Comparison of ENCODE assay signal across 8 cellular contexts in genomic region chr3:9791790-9792404, GRCh38. TPM values are rescaled to one million over a fixed set of nuclear protein-coding genes. Genes with fewer than 3 reads are reported as not detected.
DNase-seq lines count a peak whose midpoint lies in the region; ATAC-seq and TF ChIP-seq lines count a peak whose summit lies in the region.

No MANE protein-coding gene starts in this region.

- H3K4me1 ChIP-seq in testis = peaks cover 8% of the 10 kb centered on the region

- no peak for TF ChIP-seq CTCF in testis (IDR thresholded peaks at IDR 0.05)

- H3K4me3 ChIP-seq in testis = peak overlapping the region; percentile 82 to 96

- H3K36me3 ChIP-seq in testis (ENCODE audit: low read depth, missing control alignments) = no peaks in the 10 kb centered on the region

- 13 to 42% methylated on average over 5 to 14 of the region's 14 CpGs for WGBS in testis, 2 donors

- peaks cover 45% of the 10 kb centered on the region for H3K4me1 Mint-ChIP-seq in T-helper 1 cell treated with Interleukin-12 subunit alpha and Interleukin-12 subunit beta and Interleukin-4 antibody, amounts not matched to agents 30 μg/mL and 1 μg/mL, for 36 hours (ENCODE audit: low read depth)
- H3K4me1 Mint-ChIP-seq in activated naive CD8-positive, alpha-beta T cell treated with anti-CD3 and anti-CD28 coated beads, Interleukin-2, amount 50 U/mL, for 24 hours = peaks cover 74% of the 10 kb centered on the region

- H3K27ac ChIP-seq in layer of hippocampus (ENCODE audit: low read depth, low read length) = peak overlapping the region; percentile 99
- peak overlapping the region; percentile 94 for H3K27ac ChIP-seq in testis

- H3K36me3 Mint-ChIP-seq in T-helper 1 cell treated with Interleukin-12 subunit alpha and Interleukin-12 subunit beta and Interleukin-4 antibody, amounts not matched to agents 30 μg/mL and 1 μg/mL, for 36 hours (ENCODE audit: low read depth) = peaks cover 50% of the 10 kb centered on the region
- peaks cover 55% of the 10 kb centered on the region for H3K36me3 Mint-ChIP-seq in activated naive CD8-positive, alpha-beta T cell treated with anti-CD3 and anti-CD28 coated beads, Interleukin-2, amount 50 U/mL, for 24 hours (ENCODE audit: low read depth)

- H3K9me3 ChIP-seq in testis = no peaks in the 10 kb centered on the region

- ATAC-seq in activated naive CD8-positive, alpha-beta T cell treated with anti-CD3 and anti-CD28 coated beads, Interleukin-2, amount 50 U/mL, for 24 hours = no peak

- H3K27me3 Mint-ChIP-seq in T-helper 1 cell treated with Interleukin-12 subunit alpha and Interleukin-12 subunit beta and Interleukin-4 antibody, amounts not matched to agents 30 μg/mL and 1 μg/mL, for 36 hours (ENCODE audit: low read depth) = no peaks in the 10 kb centered on the region
- no peaks in the 10 kb centered on the region for H3K27me3 Mint-ChIP-seq in activated naive CD8-positive, alpha-beta T cell treated with anti-CD3 and anti-CD28 coated beads, Interleukin-2, amount 50 U/mL, for 24 hours

- H3K27ac Mint-ChIP-seq in T-helper 1 cell treated with Interleukin-12 subunit alpha and Interleukin-12 subunit beta and Interleukin-4 antibody, amounts not matched to agents 30 μg/mL and 1 μg/mL, for 36 hours = peak overlapping the region; percentile 99
- peak overlapping the region; percentile 100 for H3K27ac Mint-ChIP-seq in activated naive CD8-positive, alpha-beta T cell treated with anti-CD3 and anti-CD28 coated beads, Interleukin-2, amount 50 U/mL, for 24 hours

- H3K9me3 Mint-ChIP-seq in T-helper 1 cell treated with Interleukin-12 subunit alpha and Interleukin-12 subunit beta and Interleukin-4 antibody, amounts not matched to agents 30 μg/mL and 1 μg/mL, for 36 hours = no peaks in the 10 kb centered on the region
- no peaks in the 10 kb centered on the region for H3K9me3 Mint-ChIP-seq in activated naive CD8-positive, alpha-beta T cell treated with anti-CD3 and anti-CD28 coated beads, Interleukin-2, amount 50 U/mL, for 24 hours

- H3K4me3 Mint-ChIP-seq in T-helper 1 cell treated with Interleukin-12 subunit alpha and Interleukin-12 subunit beta and Interleukin-4 antibody, amounts not matched to agents 30 μg/mL and 1 μg/mL, for 36 hours = peak overlapping the region; percentile 99
- H3K4me3 Mint-ChIP-seq in activated naive CD8-positive, alpha-beta T cell treated with anti-CD3 and anti-CD28 coated beads, Interleukin-2, amount 50 U/mL, for 24 hours = peak overlapping the region; percentile 99

- no peaks in the 10 kb centered on the region for H3K27me3 ChIP-seq in layer of hippocampus (ENCODE audit: control insufficient read depth, insufficient read depth, low read length)
- no peaks in the 10 kb centered on the region for H3K27me3 ChIP-seq in testis

- intact Hi-C loops in testis (cut with DNase I; ENCODE audit: low total_unique reads) = no loop called here

- TF ChIP-seq POLR2A in testis (IDR thresholded peaks at IDR 0.05) = no peak

- DNase-seq in T-helper 1 cell (no peak), testis (no peak), hepatic stellate cell (ENCODE audit: low spot score) (no peak), NCI-H128 (lab: John Stamatoyannopoulos, UW; ENCODE audit: unreplicated experiment) (no peak)
- DNase-seq in activated naive CD8-positive, alpha-beta T cell treated with anti-CD3 and anti-CD28 coated beads, Interleukin-2, amount 50 U/mL, for 24 hours = no peak
- no peak for DNase-seq in activated CD4-positive, CD25-positive, alpha-beta regulatory T cell treated with anti-CD3 and anti-CD28 coated beads, Interleukin-2, amount 50 U/mL, for 72 hours

RNA-seq across cellular contexts. Expression of gene TADA3, which starts 0.4 kb away (rescaled TPM):
- total RNA-seq in testis = 100 to 1,000 TPM in 1 of 2 donors, 10 to 100 TPM in 1; 94.6 to 123 TPM
- polyA plus RNA-seq in testis (ENCODE audit: insufficient read depth, low read depth, low replicate concordance) = 123 TPM

RNA-seq across cellular contexts. Expression of gene ARPC4, which starts 1.0 kb away (rescaled TPM):
- total RNA-seq in testis = 100 to 1,000 TPM; 108 to 124 TPM
- 99.6 TPM for polyA plus RNA-seq in testis (ENCODE audit: insufficient read depth, low read depth, low replicate concordance)

RNA-seq across cellular contexts. Expression of gene TTLL3, which starts 18.2 kb away (rescaled TPM):
- 100 to 1,000 TPM; 142 to 163 TPM for total RNA-seq in testis
- polyA plus RNA-seq in testis (ENCODE audit: insufficient read depth, low read depth, low replicate concordance) = 104 TPM

RNA-seq across cellular contexts. Expression of gene CAMK1, which starts 22.1 kb away (rescaled TPM):
- 100 to 1,000 TPM; 127 to 185 TPM for total RNA-seq in testis
- 62.7 TPM for polyA plus RNA-seq in testis (ENCODE audit: insufficient read depth, low read depth, low replicate concordance)

RNA-seq across cellular contexts. Expression of gene OGG1, which starts 42.1 kb away (rescaled TPM):
- 10 to 100 TPM; 30.3 to 36.4 TPM for total RNA-seq in testis
- 18.8 TPM for polyA plus RNA-seq in testis (ENCODE audit: insufficient read depth, low read depth, low replicate concordance)
